In the genomic region with DNA sequence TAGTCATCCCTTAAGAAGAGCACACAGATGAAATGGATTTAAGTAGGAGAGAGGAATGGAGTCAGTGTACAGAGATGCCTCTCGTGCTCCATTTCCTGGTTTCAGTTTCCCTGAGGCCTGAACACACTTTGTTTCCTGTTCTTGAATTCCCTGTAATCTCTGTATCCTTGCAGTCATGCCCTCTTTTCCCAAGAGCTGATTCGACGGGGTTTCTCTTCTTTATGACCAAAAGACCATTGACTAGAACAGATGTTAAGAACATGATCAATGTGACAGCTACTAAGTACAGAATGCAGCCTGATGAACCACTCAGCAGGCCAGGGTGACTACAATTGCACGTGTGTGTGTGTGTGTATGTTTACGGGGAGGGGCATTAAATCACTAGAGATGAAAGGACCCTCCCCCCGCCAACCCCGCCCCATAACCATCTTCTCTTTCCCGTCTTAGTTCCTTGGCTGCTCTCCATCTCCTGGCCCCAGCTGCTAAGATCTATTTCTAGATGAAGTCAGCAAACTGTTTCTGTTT, we compare ENCODE assay signal across 1 cellular context.
TF ChIP-seq lines count a peak whose summit lies in the region.

No MANE protein-coding gene starts in this region.

TF ChIP-seq in IMR-90, 13 proteins besides CTCF, POLR2A, EP300 and RAD21:
- TF ChIP-seq ELK1 (IDR thresholded peaks at IDR 0.05; ENCODE audit: borderline replicate concordance, low read depth, low read length), result no peak
